In the genomic region with DNA sequence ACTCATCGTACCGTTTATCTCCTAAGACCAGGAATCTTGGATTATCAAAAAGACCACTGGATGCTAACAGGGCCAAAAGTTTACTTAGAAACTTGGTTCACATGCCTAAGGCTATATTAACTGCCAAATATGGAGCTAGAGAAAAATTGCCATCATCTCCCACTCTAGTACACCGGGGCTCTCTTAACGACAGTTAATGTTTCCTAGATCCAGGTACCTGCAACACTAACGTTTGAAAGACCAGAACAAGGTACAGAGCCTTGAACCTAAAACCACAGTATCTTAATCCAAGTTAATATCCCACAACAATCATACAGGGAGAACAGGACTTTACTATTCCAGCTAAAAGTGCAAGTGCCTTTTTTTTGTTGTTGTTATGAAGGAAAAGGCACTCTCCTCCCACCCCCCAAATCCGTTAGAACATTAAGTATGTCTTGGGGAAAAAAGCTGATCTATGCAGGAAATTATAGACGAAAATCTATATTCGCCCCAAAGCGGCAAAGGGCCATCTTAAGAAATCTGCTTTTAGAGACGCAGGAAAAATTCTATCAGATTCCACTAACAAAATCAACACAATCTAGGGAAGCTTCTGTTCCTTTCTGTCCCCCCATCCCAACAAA, we compare ENCODE assay signal across 8 cellular contexts.
DNase-seq lines count a peak whose midpoint lies in the region; ATAC-seq and TF ChIP-seq lines count a peak whose summit lies in the region.

No MANE protein-coding gene starts in this region.

- no peak overlapping the region for H3K9ac ChIP-seq in parathyroid adenoma

- peak overlapping the region; percentile 94 for H3K4me3 ChIP-seq in parathyroid adenoma (ENCODE audit: low read depth, low read length)

- DNase-seq in EL (peak; percentile 11), OCI-M1 (lab: John Stamatoyannopoulos, UW) (peak; percentile 29), epithelial cell of prostate (ENCODE audit: low read depth, low spot score) (no peak), NCI-H510A treated with DMSO at 0.1 percent for 48 hours (lab: John Stamatoyannopoulos, UW) (no peak)

- ATAC-seq in GM21360 (IDR thresholded peaks at IDR 0.05; ENCODE audit: unreplicated experiment) (no peak), GM21723 (IDR thresholded peaks at IDR 0.05; ENCODE audit: unreplicated experiment) (no peak), GM21423 (IDR thresholded peaks at IDR 0.05; ENCODE audit: unreplicated experiment) (no peak)

- H3K4me1 ChIP-seq in parathyroid adenoma: peaks cover 6% of the 10 kb centered on the region

- peaks cover 28% of the 10 kb centered on the region for H3K79me2 ChIP-seq in parathyroid adenoma

- H2AFZ ChIP-seq in parathyroid adenoma: peak overlapping the region; percentile 71

- no peaks in the 10 kb centered on the region for H3K9me3 ChIP-seq in parathyroid adenoma (ENCODE audit: control insufficient read depth, low read length)

- no peaks in the 10 kb centered on the region for H3K36me3 ChIP-seq in parathyroid adenoma (ENCODE audit: control insufficient read depth, insufficient read depth, low read length)

- TF ChIP-seq CTCF in parathyroid adenoma (IDR thresholded peaks at IDR 0.05): no peak

- peak overlapping the region; percentile 96 for H3K4me2 ChIP-seq in parathyroid adenoma (ENCODE audit: low read length)

- H3K27me3 ChIP-seq in parathyroid adenoma (ENCODE audit: control insufficient read depth, insufficient read depth, low read length): no peaks in the 10 kb centered on the region

- H3K27ac ChIP-seq in epithelial cell of prostate (peak overlapping the region; percentile 94), parathyroid adenoma (peak overlapping the region; percentile 81)

Comparison
In these comparisons a context has a peak if more than half of its experiments do, and no peak if none do; other contexts are left out.
1. DNase-seq: peak in EL (single experiment) and OCI-M1 (single experiment); none in epithelial cell of prostate (single experiment) and NCI-H510A treated with DMSO at 0.1 percent for 48 hours (single experiment).